In genomic region chr3:182690163-182690562, GRCh38 we compare ENCODE assay signal across 29 cellular contexts.
"Had no signal": no experiment of that assay in that cellular context is flagged by ENCODE, and none has a peak within 500 bp of the region (broad histone marks: within the 10 kb centered on the region; RNA-seq: fewer than 3 reads in every experiment).

No MANE protein-coding gene starts in this region.

- H3K27ac Mint-ChIP-seq: activated CD4-positive, alpha-beta memory T cell treated with anti-CD3 and anti-CD28 coated beads for 36 hours; activated CD4-positive, alpha-beta T cell treated with anti-CD3 and anti-CD28 coated beads, Interleukin-2, amount 10 ng/mL, durations not matched to agents 7 days and 5 days; activated naive CD4-positive, alpha-beta T cell treated with anti-CD3 and anti-CD28 coated beads, Interleukin-2, amount 50 U/mL, for 72 hours; activated naive CD8-positive, alpha-beta T cell treated with anti-CD3 and anti-CD28 coated beads, Interleukin-2, amount 50 U/mL, for 24 hours had no signal

- H3K27me3 ChIP-seq: ascending aorta, Peyer's patch had no signal

- H3K4me3 Mint-ChIP-seq: activated CD4-positive, alpha-beta memory T cell treated with anti-CD3 and anti-CD28 coated beads for 36 hours; activated CD4-positive, alpha-beta T cell treated with anti-CD3 and anti-CD28 coated beads, Interleukin-2, amount 10 ng/mL, durations not matched to agents 7 days and 5 days; activated naive CD8-positive, alpha-beta T cell treated with anti-CD3 and anti-CD28 coated beads, Interleukin-2, amount 50 U/mL, for 24 hours; activated T-cell treated with anti-CD3 and anti-CD28 coated beads, Interleukin-2, amount 50 U/mL, for 4 hours had no signal

- H3K4me1 ChIP-seq: ascending aorta, body of pancreas, Peyer's patch, SJSA1 had no signal

- H3K27ac ChIP-seq: ascending aorta, body of pancreas, Peyer's patch, RWPE1, SJSA1, VCaP had no signal

- H3K4me3 ChIP-seq: ascending aorta, body of pancreas, Peyer's patch, SJSA1 had no signal

- H3K36me3 ChIP-seq: ascending aorta, Peyer's patch, SJSA1 had no signal

- DNase-seq: activated CD4-positive, alpha-beta memory T cell treated with anti-CD3 and anti-CD28 coated beads for 36 hours; activated CD4-positive, alpha-beta T cell treated with anti-CD3 and anti-CD28 coated beads, Interleukin-2, amount 10 ng/mL, durations not matched to agents 7 days and 5 days; activated CD4-positive, CD25-positive, alpha-beta regulatory T cell; activated CD8-positive, alpha-beta memory T cell treated with anti-CD3 and anti-CD28 coated beads for 24 hours; activated effector memory CD4-positive, alpha-beta T cell treated with anti-CD3 and anti-CD28 coated beads, Interleukin-2, amount 50 U/mL, for 16 hours; activated naive CD4-positive, alpha-beta T cell treated with Interleukin-2 at 50 U/mL for 16 hours; activated naive CD8-positive, alpha-beta T cell treated with anti-CD3 and anti-CD28 coated beads, Interleukin-2, amount 50 U/mL, for 24 hours; activated T-cell treated with anti-CD3 and anti-CD28 coated beads, Interleukin-2, amount 50 U/mL, for 4 hours; amniotic stem cell; body of pancreas; IMR-90; Kasumi-1; KBM-7; MV-4-11; NCI-H1105; NCI-H1436; NCI-H1694 treated with DMSO at 0.1 percent for 48 hours; NCI-H2029 treated with DMSO at 0.1 percent for 48 hours; NCI-H510A treated with DMSO at 0.1 percent for 48 hours; NCI-H69; Peyer's patch; Right ventricle myocardium superior; T-helper 2 cell; T1000 had no signal

- H3K9me3 ChIP-seq: ascending aorta, body of pancreas, Peyer's patch, SJSA1 had no signal

- H3K36me3 Mint-ChIP-seq: activated CD4-positive, alpha-beta memory T cell treated with anti-CD3 and anti-CD28 coated beads for 36 hours; activated naive CD4-positive, alpha-beta T cell treated with anti-CD3 and anti-CD28 coated beads, Interleukin-2, amount 50 U/mL, for 72 hours had no signal

- H3K9me3 Mint-ChIP-seq: activated CD4-positive, alpha-beta memory T cell treated with anti-CD3 and anti-CD28 coated beads for 36 hours; activated CD4-positive, alpha-beta T cell treated with anti-CD3 and anti-CD28 coated beads, Interleukin-2, amount 10 ng/mL, durations not matched to agents 7 days and 5 days; activated naive CD4-positive, alpha-beta T cell treated with anti-CD3 and anti-CD28 coated beads, Interleukin-2, amount 50 U/mL, for 72 hours; activated naive CD8-positive, alpha-beta T cell treated with anti-CD3 and anti-CD28 coated beads, Interleukin-2, amount 50 U/mL, for 24 hours; activated T-cell treated with anti-CD3 and anti-CD28 coated beads, Interleukin-2, amount 50 U/mL, for 4 hours had no signal

- H3K4me1 Mint-ChIP-seq: activated CD4-positive, alpha-beta T cell treated with anti-CD3 and anti-CD28 coated beads, Interleukin-2, amount 10 ng/mL, durations not matched to agents 7 days and 5 days; activated naive CD8-positive, alpha-beta T cell treated with anti-CD3 and anti-CD28 coated beads, Interleukin-2, amount 50 U/mL, for 24 hours had no signal
